ENCODE assay signal across 14 cellular contexts in genomic region chr14:89851031-89851430, GRCh38.
A peak's percentile ranks its signal among the peaks of the same experiment; 100 is the strongest.
DNase-seq lines count a peak whose midpoint lies in the region; ATAC-seq lines count a peak whose summit lies in the region.
"Had no signal": no experiment of that assay in that cellular context is flagged by ENCODE, and none has a peak within 500 bp of the region (broad histone marks: within the 10 kb centered on the region; RNA-seq: fewer than 3 reads in every experiment).

No MANE protein-coding gene starts in this region.

- intact Hi-C loops in left colon (cut with DNase I, micrococcal nuclease): no loop called here

- ATAC-seq in left colon (peak; percentile 53), HG03159 (IDR thresholded peaks at IDR 0.05; ENCODE audit: unreplicated experiment) (no peak), HG03565 (IDR thresholded peaks at IDR 0.05; ENCODE audit: unreplicated experiment) (no peak)
- ATAC-seq: lower lobe of right lung had no signal

- peak; percentile 83 for DNase-seq in DMS79 treated with DMSO at 0.1 percent for 48 hours (lab: John Stamatoyannopoulos, UW)
- peak; percentile 74 for DNase-seq in NCI-H1417 treated with DMSO at 0.1 percent for 48 hours (lab: John Stamatoyannopoulos, UW)
- peak; percentile 8 for DNase-seq in NCI-H510A (lab: John Stamatoyannopoulos, UW)
- no peak for DNase-seq in left colon
- no peak for DNase-seq in activated gamma-delta T cell treated with Interleukin-2 at 50 U/mL for 16 hours
- DNase-seq: activated CD4-positive, alpha-beta T cell treated with anti-CD3 and anti-CD28 coated beads, Interleukin-2, amount 50 U/mL, for 4 hours; endodermal cell; HFFc6; lower lobe of right lung; NCI-H1930; stimulated activated CD4-positive, alpha-beta T cell treated with anti-CD3 and anti-CD28 coated beads, Interleukin-2, amount 100 ng/mL, for 24 hours; T-helper 1 cell had no signal

Comparison
In these comparisons a context has a peak if more than half of its experiments do, and no peak if none do; other contexts are left out.
1. DNase-seq: peak in DMS79 treated with DMSO at 0.1 percent for 48 hours (single experiment), NCI-H1417 treated with DMSO at 0.1 percent for 48 hours (single experiment) and NCI-H510A (single experiment); none in left colon (0 of 2) and activated gamma-delta T cell treated with Interleukin-2 at 50 U/mL for 16 hours (single experiment).